In the genomic region with DNA sequence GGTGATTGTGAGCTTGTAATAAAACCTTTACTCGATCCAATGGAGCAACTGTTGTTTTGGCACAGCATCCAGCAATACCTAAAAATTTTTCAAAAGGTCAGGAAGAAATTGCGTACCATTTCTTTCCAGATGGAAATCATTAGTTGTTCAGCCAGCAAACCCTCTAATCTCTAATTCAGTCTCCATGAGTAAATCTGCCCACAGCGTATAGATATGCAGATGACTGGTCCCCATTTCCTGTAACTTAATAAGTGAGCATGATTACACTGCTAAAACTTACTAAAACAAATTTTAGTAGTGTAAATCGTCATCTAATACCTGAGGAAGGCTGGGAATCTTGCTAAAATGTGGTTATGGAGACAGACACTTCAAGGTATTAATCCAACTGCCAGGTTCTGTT, we compare ENCODE assay signal across 20 cellular contexts. TPM values are rescaled to one million over a fixed set of nuclear protein-coding genes. Genes with fewer than 3 reads are reported as not detected.
DNase-seq lines count a peak whose midpoint lies in the region; ATAC-seq, FAIRE-seq and TF ChIP-seq lines count a peak whose summit lies in the region.
"Had no signal": no experiment of that assay in that cellular context is flagged by ENCODE, and none has a peak within 500 bp of the region (broad histone marks: within the 10 kb centered on the region; RNA-seq: fewer than 3 reads in every experiment).

No MANE protein-coding gene starts in this region.

- no peaks in the 10 kb centered on the region for H3K23me2 ChIP-seq in H9 (ENCODE audit: insufficient read length, low read depth, low read length, poor library complexity, severe bottlenecking)

- H3K14ac ChIP-seq in H9 (ENCODE audit: insufficient read depth, low read length) (no peak overlapping the region), mesenchymal stem cell (ENCODE audit: low read length in 2 of 2) (no peak overlapping the region)

- no peak overlapping the region for H3K4me3 Mint-ChIP-seq in H9
- no peak overlapping the region for H3K4me3 Mint-ChIP-seq in activated CD4-positive, alpha-beta T cell treated with anti-CD3 and anti-CD28 coated beads, Interleukin-2, amount 10 ng/mL, durations not matched to agents 24 days and 14 days
- H3K4me3 Mint-ChIP-seq: CD8-positive, alpha-beta T cell; IgD-negative memory B cell; nephron had no signal

- WGBS in H9 (ENCODE audit: extremely low coverage, insufficient read length, low lambda C conversion rate): no CpG with 5 or more reads among the region's 4 CpGs
- WGBS in mesenchymal stem cell: 74% methylated on average over 4 of the region's 4 CpGs

- H4K5ac ChIP-seq in H9 (ENCODE audit: insufficient read length, low read depth, low read length): no peak overlapping the region

- H3K18ac ChIP-seq in H9 (ENCODE audit: insufficient read length, low read depth, low read length) (no peak overlapping the region), mesenchymal stem cell (ENCODE audit: low read depth in 1 of 2, low read length in 2 of 2) (no peak overlapping the region)

- H2BK20ac ChIP-seq in H9 (ENCODE audit: low read depth, low read length, poor library complexity, severe bottlenecking): no peak overlapping the region

- DNase-seq in AG09319 (ENCODE audit: extremely low read depth, low read depth) (peak; percentile 65), H9 (no peak), bronchial epithelial cell (ENCODE audit: low read depth) (peak; percentile 55), mesenchymal stem cell (no peak), DMS 273 treated with DMSO at 0.1 percent for 48 hours (lab: John Stamatoyannopoulos, UW) (no peak), cerebellum (ENCODE audit: low spot score) (no peak), omental fat pad (ENCODE audit: low spot score) (no peak)
- no peak for DNase-seq in activated CD4-positive, alpha-beta T cell treated with anti-CD3 and anti-CD28 coated beads, Interleukin-2, amount 10 ng/mL, durations not matched to agents 24 days and 14 days
- DNase-seq: activated CD4-positive, alpha-beta T cell treated with anti-CD3 and anti-CD28 coated beads, Interleukin-2, amount 50 U/mL, for 48 hours; CD8-positive, alpha-beta T cell; dorsolateral prefrontal cortex; NCI-H2081 treated with DMSO at 0.1 percent for 48 hours; NCI-H526 treated with DMSO at 0.1 percent for 48 hours; OCI-M1; retina; stimulated activated CD4-positive, alpha-beta T cell treated with anti-CD3 and anti-CD28 coated beads, Interleukin-2, amount 100 ng/mL, for 24 hours had no signal

- H3K23ac ChIP-seq in H9 (ENCODE audit: insufficient read length, low read depth, low read length) (no peak overlapping the region), mesenchymal stem cell (ENCODE audit: low read length in 2 of 2) (no peak overlapping the region)

- peak overlapping the region in 2 of 3 experiments; percentile 35 to 51; a peak in 2 of 7 replicates for H3K27ac Mint-ChIP-seq in H9
- H3K27ac Mint-ChIP-seq in activated CD4-positive, alpha-beta T cell treated with anti-CD3 and anti-CD28 coated beads, Interleukin-2, amount 10 ng/mL, durations not matched to agents 24 days and 14 days: no peak overlapping the region
- H3K27ac Mint-ChIP-seq: CD8-positive, alpha-beta T cell; IgD-negative memory B cell; nephron had no signal

- H3K4me1 ChIP-seq in H9 (ENCODE audit: insufficient read depth, low read length) (no peaks in the 10 kb centered on the region), mesenchymal stem cell (ENCODE audit: control insufficient read depth, insufficient read depth, low read depth, low read length) (no peaks in the 10 kb centered on the region)

- H3T11ph ChIP-seq in H9 (ENCODE audit: low read length): no peak overlapping the region

- H2BK120ac ChIP-seq in H9 (ENCODE audit: low read depth, low read length, poor library complexity, severe bottlenecking): no peak overlapping the region
- no peak overlapping the region for H2BK120ac ChIP-seq in mesenchymal stem cell (ENCODE audit: low read depth, low read length)

- H3K9me3 Mint-ChIP-seq in H9: no peaks in the 10 kb centered on the region
- H3K9me3 Mint-ChIP-seq in activated CD4-positive, alpha-beta T cell treated with anti-CD3 and anti-CD28 coated beads, Interleukin-2, amount 10 ng/mL, durations not matched to agents 24 days and 14 days: no peaks in the 10 kb centered on the region
- H3K9me3 Mint-ChIP-seq: CD8-positive, alpha-beta T cell; IgD-negative memory B cell; nephron had no signal

- no peak overlapping the region for H3K27ac ChIP-seq in H9 (ENCODE audit: insufficient read length, low read depth, low read length)
- H3K27ac ChIP-seq in mesenchymal stem cell (ENCODE audit: low read length, poor library complexity, severe bottlenecking): no peak overlapping the region
- H3K27ac ChIP-seq: dorsolateral prefrontal cortex had no signal

- H2BK5ac ChIP-seq in H9 (ENCODE audit: insufficient read length, low read length) (no peak overlapping the region), mesenchymal stem cell (ENCODE audit: low read depth, low read length, poor library complexity, severe bottlenecking) (no peak overlapping the region)

- FAIRE-seq in bronchial epithelial cell (lab: Jason Lieb, UNC): no peak
- FAIRE-seq: GM12891 had no signal

- no peak overlapping the region for H3K4me3 ChIP-seq in bronchial epithelial cell (ENCODE audit: low read depth, low read length)
- H3K4me3 ChIP-seq in mesenchymal stem cell (ENCODE audit: insufficient read depth in 1 of 2, low read depth in 1 of 2, low read length in 2 of 2): no peak overlapping the region
- H3K4me3 ChIP-seq: dorsolateral prefrontal cortex had no signal

- no peaks in the 10 kb centered on the region for H3K27me3 Mint-ChIP-seq in H9 (ENCODE audit: low read depth)
- no peaks in the 10 kb centered on the region for H3K27me3 Mint-ChIP-seq in activated CD4-positive, alpha-beta T cell treated with anti-CD3 and anti-CD28 coated beads, Interleukin-2, amount 10 ng/mL, durations not matched to agents 24 days and 14 days
- H3K27me3 Mint-ChIP-seq: IgD-negative memory B cell had no signal

- no peaks in the 10 kb centered on the region for H4K20me1 ChIP-seq in H9 (ENCODE audit: control insufficient read depth, insufficient read depth, insufficient read length)

- H3K9me3 ChIP-seq in H9 (ENCODE audit: control insufficient read depth, low read depth, low read length) (no peaks in the 10 kb centered on the region), mesenchymal stem cell (ENCODE audit: control insufficient read depth, low read length) (no peaks in the 10 kb centered on the region)

- no peak overlapping the region for H3K56ac ChIP-seq in H9 (ENCODE audit: insufficient read length, low read depth, low read length)

- H4K8ac ChIP-seq in H9 (replicated peaks; ENCODE audit: insufficient read length, low read depth, low read length): no peak overlapping the region
- no peak overlapping the region for H4K8ac ChIP-seq in mesenchymal stem cell (ENCODE audit: low read length)

- TF ChIP-seq CTCF in AG09319 (IDR thresholded peaks at IDR 0.05; ENCODE audit: low read depth, low read length) (no peak), H9 (conservative IDR thresholded peaks at IDR 0.05) (no peak), bronchial epithelial cell (IDR thresholded peaks at IDR 0.05; ENCODE audit: insufficient read depth, low read length, severe bottlenecking) (no peak), omental fat pad (IDR thresholded peaks at IDR 0.05) (no peak)

- H2BK15ac ChIP-seq in H9 (ENCODE audit: low read depth, low read length) (no peak overlapping the region), mesenchymal stem cell (ENCODE audit: low read depth, poor library complexity, severe bottlenecking) (no peak overlapping the region)

- no peaks in the 10 kb centered on the region for H3K79me1 ChIP-seq in H9 (ENCODE audit: insufficient read depth, low read depth, low read length, poor library complexity, severe bottlenecking)
- peaks cover 14% of the 10 kb centered on the region for H3K79me1 ChIP-seq in mesenchymal stem cell (replicated peaks; ENCODE audit: low read length, poor library complexity, severe bottlenecking)

- intact Hi-C loops in activated CD4-positive, alpha-beta T cell treated with anti-CD3 and anti-CD28 coated beads, Interleukin-2, amount 10 ng/mL, durations not matched to agents 24 days and 14 days (cut with micrococcal nuclease): no loop called here

- peaks cover 0 to 4% of the 10 kb centered on the region in 2 experiments; a peak in 1 of 4 replicates for H3K4me1 Mint-ChIP-seq in H9
- no peaks in the 10 kb centered on the region for H3K4me1 Mint-ChIP-seq in activated CD4-positive, alpha-beta T cell treated with anti-CD3 and anti-CD28 coated beads, Interleukin-2, amount 10 ng/mL, durations not matched to agents 24 days and 14 days
- H3K4me1 Mint-ChIP-seq: IgD-negative memory B cell, nephron had no signal

- no peak for ATAC-seq in omental fat pad (ENCODE audit: low FRiP score)
- ATAC-seq: CD8-positive, alpha-beta T cell; HCT116 had no signal

- H3K9ac ChIP-seq in H9 (ENCODE audit: extremely low read depth, insufficient read length, low read length) (no peak overlapping the region), mesenchymal stem cell (ENCODE audit: low read length) (peak overlapping the region; percentile 33)

- H3K36me3 ChIP-seq in bronchial epithelial cell (ENCODE audit: control insufficient read depth, insufficient read depth, low read length) (no peaks in the 10 kb centered on the region), mesenchymal stem cell (ENCODE audit: control insufficient read depth in 1 of 2, insufficient read depth in 2 of 2, low read depth in 1 of 2, low read length in 2 of 2) (peaks cover 8 to 12% of the 10 kb centered on the region in 2 experiments)

- H2AK5ac ChIP-seq in H9 (ENCODE audit: insufficient read length, low read length): no peak overlapping the region
- H2AK5ac ChIP-seq in mesenchymal stem cell (ENCODE audit: low read length, severe bottlenecking): no peak overlapping the region

- H3K27me3 ChIP-seq in H9 (ENCODE audit: insufficient read depth, low read length): no peaks in the 10 kb centered on the region
- H3K27me3 ChIP-seq in bronchial epithelial cell (ENCODE audit: control insufficient read depth, insufficient read depth, low read length): no peaks in the 10 kb centered on the region
- H3K27me3 ChIP-seq in mesenchymal stem cell (ENCODE audit: control insufficient read depth in 1 of 2, insufficient read depth in 1 of 2, low read length in 2 of 2): no peaks in the 10 kb centered on the region
- H3K27me3 ChIP-seq: dorsolateral prefrontal cortex had no signal

- no peak overlapping the region for H3K4ac ChIP-seq in H9 (ENCODE audit: low read depth, low read length)
- no peak overlapping the region for H3K4ac ChIP-seq in mesenchymal stem cell (ENCODE audit: low read depth in 1 of 2, low read length in 2 of 2)

- peaks cover 0 to 8% (median 0%) of the 10 kb centered on the region in 3 experiments; a peak in 1 of 7 replicates for H3K36me3 Mint-ChIP-seq in H9 (ENCODE audit: insufficient read depth in 1 of 3, low read depth in 3 of 3)
- H3K36me3 Mint-ChIP-seq in activated CD4-positive, alpha-beta T cell treated with anti-CD3 and anti-CD28 coated beads, Interleukin-2, amount 10 ng/mL, durations not matched to agents 24 days and 14 days (ENCODE audit: low read depth): peaks cover 11% of the 10 kb centered on the region

- no peak overlapping the region for H4K91ac ChIP-seq in H9 (ENCODE audit: insufficient read length, low read depth, low read length)
- H4K91ac ChIP-seq in mesenchymal stem cell (ENCODE audit: low read length): no peak overlapping the region

- H2AFZ ChIP-seq in H9 (ENCODE audit: low read length): no peak overlapping the region
- H2AFZ ChIP-seq in mesenchymal stem cell (ENCODE audit: low read depth, low read length): no peak overlapping the region

- no peaks in the 10 kb centered on the region for H3K79me2 ChIP-seq in H9 (ENCODE audit: insufficient read depth, low read length)

- H2BK12ac ChIP-seq in H9 (ENCODE audit: insufficient read length, low read depth, low read length): no peak overlapping the region
- H2BK12ac ChIP-seq in mesenchymal stem cell (ENCODE audit: low read length in 2 of 2): no peak overlapping the region

- H3K4me2 ChIP-seq in H9 (ENCODE audit: insufficient read depth, insufficient read length, low read length) (no peak overlapping the region), mesenchymal stem cell (ENCODE audit: low read length, poor library complexity, severe bottlenecking) (no peak overlapping the region)

RNA-seq across cellular contexts. Expression of a gene that starts 10.6 kb away (rescaled TPM):
- 11.4 and 12.7 TPM in 2 replicates for total RNA-seq in H9 (2021)
- total RNA-seq in bronchial epithelial cell: 11.9 and 23.2 TPM in 2 replicates
- polyA plus RNA-seq in mesenchymal stem cell (2013, experiment 1 of 2): 16.5 TPM
- polyA plus RNA-seq in mesenchymal stem cell (2013, experiment 2 of 2): 13.5 TPM
- 15.3 and 15.9 TPM in 2 replicates for total RNA-seq in activated CD4-positive, alpha-beta T cell treated with anti-CD3 and anti-CD28 coated beads, Interleukin-2, amount 10 ng/mL, durations not matched to agents 24 days and 14 days
- total RNA-seq in cerebellum: 27.1 TPM
- total RNA-seq in omental fat pad: 10 to 100 TPM; 22.9 to 64.3 (median 28.6) TPM

RNA-seq across cellular contexts. Expression of a gene that starts 43.4 kb away (rescaled TPM):
- total RNA-seq in H9 (2021) (52.1 and 53.4 TPM in 2 replicates), bronchial epithelial cell (under 0.01 TPM in 2 replicates), cerebellum (41.6 TPM), omental fat pad (1 to 10 TPM; 3.1 to 7.1 (median 6.2) TPM)
- polyA plus RNA-seq in mesenchymal stem cell (2013, experiment 1 of 2): 2.2 TPM
- polyA plus RNA-seq in mesenchymal stem cell (2013, experiment 2 of 2): 2.1 TPM
- total RNA-seq in activated CD4-positive, alpha-beta T cell treated with anti-CD3 and anti-CD28 coated beads, Interleukin-2, amount 10 ng/mL, durations not matched to agents 24 days and 14 days: 0.96 and 1.2 TPM in 2 replicates

RNA-seq across cellular contexts. Expression of a gene that starts 45.0 kb away (rescaled TPM):
- total RNA-seq in H9 (2021) (43.4 and 46.9 TPM in 2 replicates), bronchial epithelial cell (1.9 and 3.4 TPM in 2 replicates), cerebellum (30.8 TPM), omental fat pad (1 to 10 TPM; 2.3 to 4.1 (median 3.3) TPM)
- polyA plus RNA-seq in mesenchymal stem cell (2013, experiment 1 of 2): 1.6 TPM
- 1.3 TPM for polyA plus RNA-seq in mesenchymal stem cell (2013, experiment 2 of 2)
- 58.0 and 59.1 TPM in 2 replicates for total RNA-seq in activated CD4-positive, alpha-beta T cell treated with anti-CD3 and anti-CD28 coated beads, Interleukin-2, amount 10 ng/mL, durations not matched to agents 24 days and 14 days

Comparison
In these comparisons a context has a peak if more than half of its experiments do, and no peak if none do; other contexts are left out.
1. DNase-seq: peak in AG09319 (single experiment) and bronchial epithelial cell (single experiment); none in H9 (single experiment), mesenchymal stem cell (single experiment), activated CD4-positive, alpha-beta T cell treated with anti-CD3 and anti-CD28 coated beads, Interleukin-2, amount 10 ng/mL, durations not matched to agents 24 days and 14 days (single experiment), DMS 273 treated with DMSO at 0.1 percent for 48 hours (single experiment), cerebellum (single experiment) and omental fat pad (single experiment).